ENCODE assay signal across 33 cellular contexts in genomic region chr17:42233148-42233547, GRCh38. TPM values are rescaled to one million over a fixed set of nuclear protein-coding genes. Genes with fewer than 3 reads are reported as not detected.
DNase-seq lines count a peak whose midpoint lies in the region; ATAC-seq and TF ChIP-seq lines count a peak whose summit lies in the region.
"Had no signal": no experiment of that assay in that cellular context is flagged by ENCODE, and none has a peak within 500 bp of the region (broad histone marks: within the 10 kb centered on the region; RNA-seq: fewer than 3 reads in every experiment).

No MANE protein-coding gene starts in this region.

- intact Hi-C loops in mammary epithelial cell (cut with micrococcal nuclease) (no loop called here), psoas muscle (cut with DNase I) (loop anchor here (5.0 kb wide), 1 partner anchor 44 kb away; the partner anchor contains the start of gene STAT5B (in 2 of the 2)), Right ventricle myocardium inferior (cut with DNase I) (no loop called here)

- H3K9me3 ChIP-seq in mammary epithelial cell (replicated peaks; ENCODE audit: insufficient read depth, low read length) (no peaks in the 10 kb centered on the region), psoas muscle (no peaks in the 10 kb centered on the region)
- H3K9me3 ChIP-seq: gastroesophageal sphincter, SJCRH30, thoracic aorta, uterus had no signal

- no peak overlapping the region for H3K4me3 ChIP-seq in mammary epithelial cell (replicated peaks in 1 of 3; ENCODE audit: insufficient read depth in 1 of 3, low read depth in 2 of 3, low read length in 3 of 3)
- H3K4me3 ChIP-seq in psoas muscle, result no peak overlapping the region
- H3K4me3 ChIP-seq: gastroesophageal sphincter, hepatocyte, SJCRH30, thoracic aorta, uterus had no signal

- H3K4me1 ChIP-seq in mammary epithelial cell (ENCODE audit: insufficient read depth, low read length), result no peaks in the 10 kb centered on the region
- H3K4me1 ChIP-seq in psoas muscle, result peaks cover 51% of the 10 kb centered on the region
- H3K4me1 ChIP-seq: uterus had no signal

- H2AFZ ChIP-seq in mammary epithelial cell (ENCODE audit: low read depth, low read length), result no peak overlapping the region
- H2AFZ ChIP-seq: hepatocyte had no signal

- DNase-seq in EH (ENCODE audit: low read depth), result peak; percentile 51
- peak; percentile 68 for DNase-seq in M059J (ENCODE audit: low read depth)
- DNase-seq in mammary epithelial cell, result peak; percentile 34
- no peak for DNase-seq in psoas muscle
- no peak for DNase-seq in Right ventricle myocardium inferior (ENCODE audit: missing footprints)
- DNase-seq in NCI-H146 (lab: John Stamatoyannopoulos, UW), result no peak
- DNase-seq in SK-N-DZ (ENCODE audit: low spot score), result no peak
- DNase-seq in LoVo (ENCODE audit: low spot score), result no peak
- DNase-seq: activated B cell treated with CpG ODN at 0.5 μM for 24 hours; activated CD4-positive, alpha-beta T cell treated with anti-CD3 and anti-CD28 coated beads, Interleukin-2, amount 50 U/mL, for 1 hour; activated naive CD4-positive, alpha-beta T cell treated with Interleukin-2 at 50 U/mL for 16 hours; activated T-cell treated with anti-CD3 and anti-CD28 coated beads, Interleukin-2, amount 50 U/mL, for 72 hours; amniotic stem cell; caudate nucleus; CD4-positive, alpha-beta memory T cell; left colon; mesenchymal stem cell; NCI-H1092; NCI-H187; NCI-H2171; NCI-H524 treated with DMSO at 0.1 percent for 48 hours; NK-92 treated with Interleukin-12 subunit alpha and Interleukin-12 subunit beta, amount 100 ng/mL, for 24 hours; posterior cingulate gyrus; SJCRH30; T-cell; uterus had no signal

- dilution Hi-C loops in mammary epithelial cell (cut with HindIII; ENCODE audit: low sequenced_read_pairs), result no loop called here

- no peak overlapping the region for H3K9ac ChIP-seq in mammary epithelial cell (ENCODE audit: insufficient read depth, low read length)

- CTCF ChIA-PET in mammary epithelial cell (lab: Charles Lee; ENCODE audit: low non-redundant PET), result no interaction called here

- H3K27ac ChIP-seq in mammary epithelial cell (ENCODE audit: insufficient read depth, low read depth, low read length) (no peak overlapping the region), psoas muscle (peak overlapping the region; percentile 88)
- H3K27ac ChIP-seq: gastroesophageal sphincter, hepatocyte, HL-60, SJCRH30, thoracic aorta, uterus had no signal

- no peaks in the 10 kb centered on the region for H4K20me1 ChIP-seq in mammary epithelial cell (ENCODE audit: insufficient read depth, low read length)

- in situ Hi-C loops in mammary epithelial cell (cut with MboI; ENCODE audit: low sequenced_read_pairs in 2 of 2), result no loop called here

- no TSS peak for BruUV-seq in mammary epithelial cell (replicated peaks; lab: Mats Ljungman, UMichigan)

- TF ChIP-seq CTCF in mammary epithelial cell (conservative IDR thresholded peaks at IDR 0.05 in 1 of 2, IDR thresholded peaks at IDR 0.05 in 1 of 2; ENCODE audit: extremely low read depth in 1 of 2, insufficient read depth in 1 of 2, low read depth in 1 of 2, low read length in 2 of 2) (no peak), psoas muscle (IDR thresholded peaks at IDR 0.05) (no peak)

- H3K79me2 ChIP-seq in mammary epithelial cell (ENCODE audit: insufficient read depth, low read length), result no peaks in the 10 kb centered on the region

- H3K4me2 ChIP-seq in mammary epithelial cell (ENCODE audit: insufficient read depth, low read depth, low read length), result no peak overlapping the region
- H3K4me2 ChIP-seq: hepatocyte had no signal

- H3K36me3 ChIP-seq in mammary epithelial cell (ENCODE audit: insufficient read depth, low read length) (no peaks in the 10 kb centered on the region), psoas muscle (ENCODE audit: insufficient read depth in 1 of 2, low read depth in 1 of 2) (no peaks in the 10 kb centered on the region)
- H3K36me3 ChIP-seq: SJCRH30, thoracic aorta, uterus had no signal

- no peaks in the 10 kb centered on the region for H3K27me3 ChIP-seq in mammary epithelial cell (ENCODE audit: insufficient read depth, low read length)
- H3K27me3 ChIP-seq in psoas muscle (ENCODE audit: insufficient read depth in 3 of 3, low read length in 2 of 3), result no peaks in the 10 kb centered on the region
- H3K27me3 ChIP-seq: gastroesophageal sphincter, hepatocyte, SJCRH30, uterus had no signal

- 65% methylated on average over 1 of the region's 3 CpGs for WGBS in mammary epithelial cell (ENCODE audit: low coverage, missing lambda C conversion rate)
- 68 to 90% (median 76%) methylated on average over 3 of the region's 3 CpGs for WGBS in psoas muscle, 3 donors

- ATAC-seq in psoas muscle, result no peak
- ATAC-seq in Right ventricle myocardium inferior, result no peak
- ATAC-seq: activated T-cell treated with anti-CD3 and anti-CD28 coated beads, Interleukin-2, amount 50 U/mL, for 72 hours; esophagus mucosa; HepG2; left colon; T-cell had no signal

RNA-seq across cellular contexts. Expression of gene GHDC, which starts 38.9 kb away (rescaled TPM):
- total RNA-seq in M059J (2014; rRNA removed; shearing (Covaris generic)), result 10.4 and 13.4 TPM in 2 replicates
- 10 to 100 TPM; 10.9 to 24.8 TPM for total RNA-seq in mammary epithelial cell
- 7.6 TPM for polyA plus RNA-seq in mammary epithelial cell
- 3.0 TPM for polyA minus RNA-seq in mammary epithelial cell
- 1 to 10 TPM; 4.7 to 9.4 (median 7.0) TPM for total RNA-seq in psoas muscle
- 10 to 100 TPM in 1 of 3 donors, 1 to 10 TPM in 2; 6.8 to 11.5 (median 8.8) TPM for polyA plus RNA-seq in psoas muscle
- 7.1 TPM for total RNA-seq in Right ventricle myocardium inferior
- 38.9 and 58.1 TPM in 2 replicates for polyA plus RNA-seq in SK-N-DZ (2014; cell fraction: cytosol; rRNA removed)
- 111 and 145 TPM in 2 replicates for polyA plus RNA-seq in SK-N-DZ (2014; cell fraction: nucleus; rRNA removed)

RNA-seq across cellular contexts. Expression of gene STAT5B, which starts 43.0 kb away (rescaled TPM):
- total RNA-seq in M059J (2014; rRNA removed; shearing (Covaris generic)), result 16.9 and 28.2 TPM in 2 replicates
- total RNA-seq in mammary epithelial cell (10 to 100 TPM; 20.0 to 20.5 TPM), psoas muscle (10 to 100 TPM; 68.8 to 90.1 (median 81.6) TPM), Right ventricle myocardium inferior (32.9 TPM)
- polyA plus RNA-seq in mammary epithelial cell (13.3 TPM), psoas muscle (10 to 100 TPM; 15.9 to 61.3 (median 40.2) TPM)
- polyA minus RNA-seq in mammary epithelial cell, result 82.6 TPM
- 25.5 and 36.7 TPM in 2 replicates for polyA plus RNA-seq in SK-N-DZ (2014; cell fraction: cytosol; rRNA removed)
- polyA plus RNA-seq in SK-N-DZ (2014; cell fraction: nucleus; rRNA removed), result 72.8 and 97.3 TPM in 2 replicates

RNA-seq across cellular contexts. Expression of gene HCRT, which starts 47.9 kb away (rescaled TPM):
- total RNA-seq in M059J (2014; rRNA removed; shearing (Covaris generic)), result not detected in 2 replicates
- total RNA-seq in mammary epithelial cell (not detected), psoas muscle (not detected), Right ventricle myocardium inferior (not detected)
- polyA plus RNA-seq in mammary epithelial cell (not detected), psoas muscle (not detected)
- polyA minus RNA-seq in mammary epithelial cell, result not detected
- polyA plus RNA-seq in SK-N-DZ (2014; cell fraction: cytosol; rRNA removed), result 5.2 and 24.4 TPM in 2 replicates
- 3.8 and 17.4 TPM in 2 replicates for polyA plus RNA-seq in SK-N-DZ (2014; cell fraction: nucleus; rRNA removed)
- total RNA-seq: activated B cell treated with CpG ODN at 0.5 μM for 24 hours; activated T-cell treated with anti-CD3 and anti-CD28 coated beads, Interleukin-2, amount 50 U/mL, for 72 hours; CD4-positive, alpha-beta memory T cell; esophagus mucosa; gastroesophageal sphincter; hepatocyte; HepG2; left colon; LHCN-M2; T-cell; thoracic aorta had no signal
- polyA plus RNA-seq: CD4-positive, alpha-beta memory T cell; hepatocyte; HepG2 had no signal

RNA-seq across cellular contexts. Expression of gene KCNH4, which starts 52.2 kb away (rescaled TPM):
- total RNA-seq in M059J (2014; rRNA removed; shearing (Covaris generic)), result not detected in 2 replicates
- total RNA-seq in mammary epithelial cell (not detected), psoas muscle (under 1 TPM in 3 of 4 donors, not detected in 1; 0.08 to 0.17 (median 0.11) TPM), Right ventricle myocardium inferior (0.24 TPM)
- polyA plus RNA-seq in mammary epithelial cell (0.01 TPM), psoas muscle (under 1 TPM in 2 of 3 donors, not detected in 1; 0.01 to 0.03 TPM)
- 1.7 TPM for polyA minus RNA-seq in mammary epithelial cell
- polyA plus RNA-seq in SK-N-DZ (2014; cell fraction: cytosol; rRNA removed), result 4.0 TPM in 2 replicates
- polyA plus RNA-seq in SK-N-DZ (2014; cell fraction: nucleus; rRNA removed), result 8.6 and 10.0 TPM in 2 replicates
- total RNA-seq: esophagus mucosa had no signal
- polyA plus RNA-seq: CD4-positive, alpha-beta memory T cell had no signal

RNA-seq across cellular contexts. Expression of gene STAT5A, which starts 55.1 kb away (rescaled TPM):
- total RNA-seq in M059J (2014; rRNA removed; shearing (Covaris generic)), result 5.2 and 12.4 TPM in 2 replicates
- total RNA-seq in mammary epithelial cell, result 10 to 100 TPM in 1 of 2 donors, 1 to 10 TPM in 1; 1.7 to 10.5 TPM
- polyA plus RNA-seq in mammary epithelial cell, result 1.2 TPM
- 5.2 TPM for polyA minus RNA-seq in mammary epithelial cell
- total RNA-seq in psoas muscle, result 10 to 100 TPM; 17.3 to 31.5 (median 23.9) TPM
- 10 to 100 TPM in 2 of 3 donors, 1 to 10 TPM in 1; 8.1 to 12.5 (median 10.5) TPM for polyA plus RNA-seq in psoas muscle
- 14.6 TPM for total RNA-seq in Right ventricle myocardium inferior
- polyA plus RNA-seq in SK-N-DZ (2014; cell fraction: cytosol; rRNA removed), result 10.1 and 12.0 TPM in 2 replicates
- 13.6 and 19.3 TPM in 2 replicates for polyA plus RNA-seq in SK-N-DZ (2014; cell fraction: nucleus; rRNA removed)

Comparison
In these comparisons a context has a peak if more than half of its experiments do, and no peak if none do; other contexts are left out.
1. DNase-seq: peak in EH (single experiment), M059J (single experiment) and mammary epithelial cell (single experiment); none in psoas muscle (0 of 2), Right ventricle myocardium inferior (single experiment), NCI-H146 (single experiment), SK-N-DZ (single experiment) and LoVo (single experiment).
2. intact Hi-C loops: an anchor here in psoas muscle (5.0 kb wide); none called in mammary epithelial cell and Right ventricle myocardium inferior.